Comparison of ENCODE assay signal across 9 cellular contexts in genomic region chr20:44683263-44684046, GRCh38. TPM values are rescaled to one million over a fixed set of nuclear protein-coding genes. Genes with fewer than 3 reads are reported as not detected.
DNase-seq lines count a peak whose midpoint lies in the region; ATAC-seq and TF ChIP-seq lines count a peak whose summit lies in the region.
"Had no signal": no experiment of that assay in that cellular context is flagged by ENCODE, and none has a peak within 500 bp of the region (broad histone marks: within the 10 kb centered on the region; RNA-seq: fewer than 3 reads in every experiment).

No MANE protein-coding gene starts in this region.

- H4K20me1 ChIP-seq in HCT116 (ENCODE audit: insufficient read depth): no peaks in the 10 kb centered on the region

- H3K4me1 ChIP-seq in HCT116 (ENCODE audit: control insufficient read depth in 1 of 2, insufficient read depth in 2 of 2, low read length in 2 of 2): peaks cover 3 to 22% of the 10 kb centered on the region in 2 experiments
- peaks cover 7% of the 10 kb centered on the region for H3K4me1 ChIP-seq in psoas muscle
- peaks cover 0 to 9% (median 0%) of the 10 kb centered on the region in 4 donors for H3K4me1 ChIP-seq in sigmoid colon

- DNase-seq in D341Med (ENCODE audit: low spot score) (peak; percentile 68), HCT116 (ENCODE audit: low read depth, low spot score) (peak; percentile 59), NCI-H526 treated with DMSO at 0.1 percent for 48 hours (lab: John Stamatoyannopoulos, UW) (peak; percentile 60), fibroblast of pulmonary artery (ENCODE audit: low read depth) (peak; percentile 64), psoas muscle (no peak), sigmoid colon (no peak), occipital lobe (lab: John Stamatoyannopoulos, UW) (no peak)
- DNase-seq in activated CD8-positive, alpha-beta memory T cell treated with anti-CD3 and anti-CD28 coated beads, Interleukin-2, amount 10 ng/mL, durations not matched to agents 7 days and 5 days: peak; percentile 82

- H3K36me3 ChIP-seq in HCT116 (ENCODE audit: control insufficient read depth in 1 of 2, insufficient read depth in 2 of 2, low read length in 2 of 2): no peaks in the 10 kb centered on the region
- H3K36me3 ChIP-seq in psoas muscle (ENCODE audit: insufficient read depth in 1 of 2, low read depth in 1 of 2): no peaks in the 10 kb centered on the region
- no peaks in the 10 kb centered on the region for H3K36me3 ChIP-seq in sigmoid colon

- peak overlapping the region; percentile 43 for H3K4me2 ChIP-seq in HCT116 (ENCODE audit: low read length)

- peak overlapping the region; percentile 63 for H2AFZ ChIP-seq in HCT116 (ENCODE audit: low read depth, low read length, poor library complexity, severe bottlenecking)

- H3K79me2 ChIP-seq in HCT116 (ENCODE audit: insufficient read depth, low read length): no peaks in the 10 kb centered on the region

- H3K36me3 Mint-ChIP-seq in activated CD8-positive, alpha-beta memory T cell treated with anti-CD3 and anti-CD28 coated beads, Interleukin-2, amount 10 ng/mL, durations not matched to agents 7 days and 5 days: no peaks in the 10 kb centered on the region

- no peak overlapping the region for H3K4me3 Mint-ChIP-seq in activated CD8-positive, alpha-beta memory T cell treated with anti-CD3 and anti-CD28 coated beads, Interleukin-2, amount 10 ng/mL, durations not matched to agents 7 days and 5 days

- no peaks in the 10 kb centered on the region for H3K9me3 ChIP-seq in HCT116 (ENCODE audit: control insufficient read depth in 1 of 2, insufficient read depth in 1 of 2, low read depth in 1 of 2, low read length in 2 of 2)
- peaks cover 5% of the 10 kb centered on the region for H3K9me3 ChIP-seq in psoas muscle
- H3K9me3 ChIP-seq in sigmoid colon: no peaks in the 10 kb centered on the region

- H3K27ac Mint-ChIP-seq in activated CD8-positive, alpha-beta memory T cell treated with anti-CD3 and anti-CD28 coated beads, Interleukin-2, amount 10 ng/mL, durations not matched to agents 7 days and 5 days: no peak overlapping the region

- H3K9me2 ChIP-seq in HCT116 (ENCODE audit: insufficient read depth): no peaks in the 10 kb centered on the region

- TF ChIP-seq POLR2A in HCT116 (IDR thresholded peaks at IDR 0.05; ENCODE audit: borderline replicate concordance, extremely low read depth, insufficient read depth, insufficient read length): no peak
- no peak for TF ChIP-seq POLR2A in sigmoid colon (IDR thresholded peaks at IDR 0.05)

- H3K27me3 ChIP-seq in HCT116 (ENCODE audit: insufficient read depth, low read length) (no peaks in the 10 kb centered on the region), psoas muscle (ENCODE audit: insufficient read depth in 3 of 3, low read length in 2 of 3) (no peaks in the 10 kb centered on the region), sigmoid colon (no peaks in the 10 kb centered on the region)

- TF ChIP-seq CTCF in HCT116 (IDR thresholded peaks at IDR 0.05 in 2 of 3, conservative IDR thresholded peaks at IDR 0.05 in 1 of 3; ENCODE audit: borderline replicate concordance in 1 of 3, insufficient read depth in 1 of 3, low read depth in 2 of 3, low read length in 2 of 3) (peak; percentile 63 to 79 (median 77); a peak in 5 of 6 replicates), fibroblast of pulmonary artery (IDR thresholded peaks at IDR 0.05; ENCODE audit: low read length, missing control alignments) (peak; percentile 71), psoas muscle (IDR thresholded peaks at IDR 0.05) (peak; percentile 67), sigmoid colon (IDR thresholded peaks at IDR 0.05) (peak in 2 of 4 experiments; percentile 42 to 57)

- H3K27ac ChIP-seq in HCT116 (ENCODE audit: low read depth, low read length) (no peak overlapping the region), psoas muscle (no peak overlapping the region), sigmoid colon (no peak overlapping the region)

- peak; percentile 91 for ATAC-seq in HCT116
- ATAC-seq in activated CD8-positive, alpha-beta memory T cell treated with anti-CD3 and anti-CD28 coated beads, Interleukin-2, amount 10 ng/mL, durations not matched to agents 7 days and 5 days: peak; percentile 89
- peak; percentile 52 to 77 (median 60) for ATAC-seq in psoas muscle

- H3K4me1 Mint-ChIP-seq in activated CD8-positive, alpha-beta memory T cell treated with anti-CD3 and anti-CD28 coated beads, Interleukin-2, amount 10 ng/mL, durations not matched to agents 7 days and 5 days: peaks cover 7% of the 10 kb centered on the region

- WGBS in psoas muscle, 3 donors: 36 to 55% (median 52%) methylated on average over 10 of the region's 10 CpGs
- 63 to 65% methylated on average over 10 of the region's 10 CpGs for WGBS in sigmoid colon, 2 donors

- peak; percentile 79 for TF ChIP-seq RAD21 in HCT116 (IDR thresholded peaks at IDR 0.05; ENCODE audit: low read depth)

- H3K9ac ChIP-seq in HCT116 (ENCODE audit: low read length): no peak overlapping the region

- intact Hi-C loops in HCT116 (cut with micrococcal nuclease) (loop anchor here (2.0 kb wide), 1 partner anchor 469 kb away; no protein-coding TSS in a partner anchor), psoas muscle (cut with DNase I) (loop anchor here (2.0 to 10.0 kb wide), 4 partner anchors 183 to 469 kb away; partner anchors contain the start of gene OSER1 (in 1 of the 2)), sigmoid colon (cut with DNase I) (loop anchor here (1.0 to 2.0 kb wide), 2 partner anchors 184 to 299 kb away; no protein-coding TSS in a partner anchor)

- H3K4me3 ChIP-seq in HCT116 (replicated peaks in 1 of 2; ENCODE audit: low read depth in 1 of 2, low read length in 2 of 2) (no peak overlapping the region), fibroblast of pulmonary artery (replicated peaks; ENCODE audit: low read depth, low read length) (no peak overlapping the region), psoas muscle (no peak overlapping the region), sigmoid colon (no peak overlapping the region)

- CTCF ChIA-PET in HCT116 (lab: Charles Lee): interaction anchor here (0.6 to 7.5 kb wide), 21 partner anchors 8 to 618 kb away, joined by 3 to 160 read pairs (median 4); partner anchors contain the start of gene ADA
- CTCF ChIA-PET in activated CD8-positive, alpha-beta memory T cell treated with anti-CD3 and anti-CD28 coated beads, Interleukin-2, amount 10 ng/mL, durations not matched to agents 7 days and 5 days (lab: Charles Lee): interaction anchor here (0.5 to 7.8 kb wide), 39 partner anchors 10 to 618 kb away, joined by 3 to 186 read pairs (median 5); partner anchors contain the start of genes ADA, TTPAL and YWHAB

- BruUV-seq in HCT116 (replicated peaks; lab: Mats Ljungman, UMichigan): no TSS peak

- H3K27me3 Mint-ChIP-seq in activated CD8-positive, alpha-beta memory T cell treated with anti-CD3 and anti-CD28 coated beads, Interleukin-2, amount 10 ng/mL, durations not matched to agents 7 days and 5 days: peaks cover 7% of the 10 kb centered on the region

- POLR2A ChIA-PET in HCT116 (lab: Charles Lee): interaction anchor here (1.0 kb wide), 1 partner anchor 48 kb away, joined by 3 read pairs; no protein-coding TSS in a partner anchor

- RAD21 ChIA-PET in HCT116 (lab: Charles Lee; ENCODE audit: low non-redundant PET in 1 of 2, low total read pairs in 2 of 2, uncharacterized antibody in 2 of 2, unreplicated experiment in 2 of 2): interaction anchor here (1.0 to 4.6 kb wide), 4 partner anchors 47 to 64 kb away, joined by 3 to 27 read pairs (median 6); no protein-coding TSS in a partner anchor

- H3K9me3 Mint-ChIP-seq in activated CD8-positive, alpha-beta memory T cell treated with anti-CD3 and anti-CD28 coated beads, Interleukin-2, amount 10 ng/mL, durations not matched to agents 7 days and 5 days (ENCODE audit: low read depth): no peaks in the 10 kb centered on the region

- no peak for TF ChIP-seq EP300 in sigmoid colon (IDR thresholded peaks at IDR 0.05)

TF ChIP-seq in HCT116, 20 proteins besides CTCF, POLR2A, EP300 and RAD21 (continues in another document):
- TF ChIP-seq ELF1 (IDR thresholded peaks at IDR 0.05; ENCODE audit: borderline replicate concordance, low read depth) (no peak; the same call in 1 of the 2 replicates), EZH2phosphoT487 (IDR thresholded peaks at IDR 0.05; ENCODE audit: borderline replicate concordance) (no peak), YY1 (IDR thresholded peaks at IDR 0.05; ENCODE audit: extremely low read depth, insufficient replicate concordance, low read depth, low read length) (peak; percentile 85), CEBPB (IDR thresholded peaks at IDR 0.05; ENCODE audit: low read depth) (peak; percentile 68; the same call in 1 of the 2 replicates), EZH2 (IDR thresholded peaks at IDR 0.05) (no peak)
- TF ChIP-seq, protein P1, sequence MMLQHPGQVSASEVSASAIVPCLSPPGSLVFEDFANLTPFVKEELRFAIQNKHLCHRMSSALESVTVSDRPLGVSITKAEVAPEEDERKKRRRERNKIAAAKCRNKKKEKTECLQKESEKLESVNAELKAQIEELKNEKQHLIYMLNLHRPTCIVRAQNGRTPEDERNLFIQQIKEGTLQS (IDR thresholded peaks at IDR 0.05): no peak

RNA-seq across cellular contexts. Expression of gene CCN5, which starts 31.7 kb away (rescaled TPM):
- 0.20 TPM for total RNA-seq in HCT116 (2021; ENCODE audit: unreplicated experiment)
- 0.15 and 0.21 TPM in 2 replicates for polyA plus RNA-seq in HCT116 (2012)
- total RNA-seq in activated CD8-positive, alpha-beta memory T cell treated with anti-CD3 and anti-CD28 coated beads, Interleukin-2, amount 10 ng/mL, durations not matched to agents 7 days and 5 days: not detected
- 10 to 100 TPM in 2 of 4 donors, 1 to 10 TPM in 2; 4.2 to 20.9 (median 9.9) TPM for total RNA-seq in psoas muscle
- 10 to 100 TPM in 1 of 3 donors, 1 to 10 TPM in 2; 3.3 to 14.8 (median 5.1) TPM for polyA plus RNA-seq in psoas muscle
- 10 to 100 TPM in 3 of 4 donors, 1 to 10 TPM in 1; 5.0 to 48.7 (median 18.5) TPM for total RNA-seq in sigmoid colon
- 10 to 100 TPM in 1 of 3 donors, 1 to 10 TPM in 2; 1.0 to 21.0 (median 2.8) TPM for polyA plus RNA-seq in sigmoid colon
- total RNA-seq in occipital lobe: not detected
- polyA plus RNA-seq: IgD-negative memory B cell had no signal

RNA-seq across cellular contexts. Expression of gene ADA, which starts 32.0 kb away (rescaled TPM):
- total RNA-seq in HCT116 (2021; ENCODE audit: unreplicated experiment) (25.9 TPM), psoas muscle (1 to 10 TPM; 3.3 to 4.9 (median 4.0) TPM), sigmoid colon (10 to 100 TPM in 3 of 4 donors, 1 to 10 TPM in 1; 4.3 to 17.1 (median 11.7) TPM), occipital lobe (1.7 TPM)
- polyA plus RNA-seq in HCT116 (2012): 33.7 and 36.3 TPM in 2 replicates
- total RNA-seq in activated CD8-positive, alpha-beta memory T cell treated with anti-CD3 and anti-CD28 coated beads, Interleukin-2, amount 10 ng/mL, durations not matched to agents 7 days and 5 days: 100 to 1,000 TPM in 1 of 2 experiments, 10 to 100 TPM in 1; 81.4 to 114 TPM
- polyA plus RNA-seq in psoas muscle (1 to 10 TPM; 3.5 to 5.8 (median 4.2) TPM), sigmoid colon (10 to 100 TPM in 1 of 3 donors, 1 to 10 TPM in 2; 2.5 to 13.8 (median 4.8) TPM)

Comparison
In these comparisons a context has a peak if more than half of its experiments do, and no peak if none do; other contexts are left out.
1. DNase-seq: peak in D341Med (single experiment), HCT116 (single experiment), NCI-H526 treated with DMSO at 0.1 percent for 48 hours (single experiment), activated CD8-positive, alpha-beta memory T cell treated with anti-CD3 and anti-CD28 coated beads, Interleukin-2, amount 10 ng/mL, durations not matched to agents 7 days and 5 days (single experiment) and fibroblast of pulmonary artery (single experiment); none in psoas muscle (0 of 2), sigmoid colon (single experiment) and occipital lobe (single experiment).
2. Peak in every context shown above with its lines, with median percentiles within 50 percentile points of each other: ATAC-seq.